ENCODE assay signal across 13 cellular contexts in the genomic region with DNA sequence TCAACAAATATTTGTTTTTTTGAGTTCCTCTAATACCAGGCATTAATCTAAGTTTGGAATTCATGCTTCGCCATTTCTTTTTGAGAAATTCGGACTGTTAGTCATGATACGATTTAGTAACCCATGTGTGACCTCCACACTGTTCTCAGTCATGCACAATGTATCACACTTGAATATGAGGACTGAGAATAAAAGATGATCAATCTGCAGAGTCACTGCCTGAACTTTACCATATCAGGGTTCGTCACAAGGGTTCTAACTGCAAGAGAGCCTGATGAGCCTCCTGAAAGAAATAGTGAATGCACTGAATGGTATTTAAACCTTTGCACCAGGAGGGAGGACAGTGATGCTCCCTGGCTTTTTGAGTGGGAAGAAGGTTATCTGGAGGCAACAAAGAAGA. TPM values are rescaled to one million over a fixed set of nuclear protein-coding genes. Genes with fewer than 3 reads are reported as not detected.
"Had no signal": no experiment of that assay in that cellular context is flagged by ENCODE, and none has a peak within 500 bp of the region (broad histone marks: within the 10 kb centered on the region; RNA-seq: fewer than 3 reads in every experiment).

No MANE protein-coding gene starts in this region.

- H3K27me3 ChIP-seq: body of pancreas, colonic mucosa, thyroid gland had no signal

- H3K27ac Mint-ChIP-seq: activated CD4-positive, alpha-beta memory T cell treated with anti-CD3 and anti-CD28 coated beads, Interleukin-2, amount 10 ng/mL, durations not matched to agents 7 days and 5 days; naive B cell had no signal

- H3K9me3 Mint-ChIP-seq: activated CD4-positive, alpha-beta memory T cell treated with anti-CD3 and anti-CD28 coated beads, Interleukin-2, amount 10 ng/mL, durations not matched to agents 7 days and 5 days; naive B cell had no signal

- H3K4me1 ChIP-seq: body of pancreas, colonic mucosa, parathyroid adenoma, thyroid gland had no signal

- H3K4me3 ChIP-seq: body of pancreas, colonic mucosa, left ventricle myocardium inferior, thyroid gland had no signal

- H3K4me3 Mint-ChIP-seq: activated CD4-positive, alpha-beta memory T cell treated with anti-CD3 and anti-CD28 coated beads, Interleukin-2, amount 10 ng/mL, durations not matched to agents 7 days and 5 days; naive B cell had no signal

- H3K27ac ChIP-seq: body of pancreas, colonic mucosa, parathyroid adenoma, thyroid gland had no signal

- DNase-seq: activated CD4-positive, alpha-beta memory T cell treated with anti-CD3 and anti-CD28 coated beads, Interleukin-2, amount 10 ng/mL, durations not matched to agents 7 days and 5 days; amygdala; body of pancreas; caudate nucleus; colonic mucosa; kidney; left ventricle myocardium inferior; naive B cell; stimulated activated CD4-positive, alpha-beta T cell treated with anti-CD3 and anti-CD28 coated beads, Interleukin-1b, Interleukin-23, amount 100 ng/mL, for 48 hours; SW 1271; thyroid gland had no signal

- H3K36me3 Mint-ChIP-seq: naive B cell had no signal

- H3K36me3 ChIP-seq: colonic mucosa, left ventricle myocardium inferior, thyroid gland had no signal

- ATAC-seq: body of pancreas had no signal

- H3K9me3 ChIP-seq: body of pancreas, colonic mucosa, left ventricle myocardium inferior, thyroid gland had no signal

RNA-seq across cellular contexts. Expression of gene FASLG, which starts 10.9 kb away (rescaled TPM):
- total RNA-seq: body of pancreas, left ventricle myocardium inferior, SK-MEL-5 had no signal
